ENCODE assay signal across 8 cellular contexts in the genomic region with DNA sequence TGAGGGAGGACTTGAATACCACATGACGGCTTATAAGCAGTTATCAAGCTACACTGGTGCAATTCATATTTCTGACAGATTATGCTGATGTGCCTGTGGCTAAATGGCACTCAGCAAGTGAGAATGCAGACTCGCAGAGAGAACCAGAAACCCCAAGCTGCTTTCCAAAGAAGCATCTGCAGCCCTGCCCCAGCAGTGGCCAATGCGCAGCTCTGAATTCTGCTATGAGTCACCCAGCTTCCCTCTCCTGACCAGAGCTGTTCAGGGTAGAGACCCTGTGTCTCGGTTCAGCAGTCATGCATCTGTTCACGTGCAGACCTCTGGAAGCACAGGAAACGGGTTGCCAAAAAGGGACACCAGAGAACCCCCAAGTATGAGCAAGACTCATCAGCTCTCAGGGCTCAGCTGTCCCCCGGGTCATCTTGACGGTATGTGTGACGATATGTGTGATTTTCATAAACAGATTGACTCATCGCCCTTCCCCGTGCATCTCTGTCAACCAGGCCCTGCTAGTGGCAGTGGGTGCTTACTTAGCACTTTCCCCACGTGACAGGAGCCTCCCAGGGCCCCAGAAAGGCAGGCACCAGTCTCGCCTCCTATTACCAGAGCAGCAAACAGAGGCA.
DNase-seq lines count a peak whose midpoint lies in the region; ATAC-seq and TF ChIP-seq lines count a peak whose summit lies in the region.

No MANE protein-coding gene starts in this region.

- H3K27ac ChIP-seq in OCI-LY3 (ENCODE audit: low read length) (peak overlapping the region; percentile 45), fibroblast of lung (ENCODE audit: insufficient read depth, low read length) (peak overlapping the region; percentile 97), ovary (peak overlapping the region; percentile 79 to 87), tibial artery (peak overlapping the region; percentile 75 to 84)

- intact Hi-C loops in ovary (cut with DNase I) = no loop called here
- intact Hi-C loops in tibial artery (cut with DNase I; ENCODE audit: low total_unique reads) = no loop called here

- H3K9me3 ChIP-seq in OCI-LY3 (ENCODE audit: insufficient read depth, low read length) (no peaks in the 10 kb centered on the region), fibroblast of lung (ENCODE audit: control insufficient read depth, insufficient read depth, low read depth, low read length) (no peaks in the 10 kb centered on the region), ovary (no peaks in the 10 kb centered on the region), tibial artery (no peaks in the 10 kb centered on the region)

- ATAC-seq in GM18511 (IDR thresholded peaks at IDR 0.05; ENCODE audit: unreplicated experiment) = peak; percentile 97
- ATAC-seq in HG02938 (IDR thresholded peaks at IDR 0.05; ENCODE audit: unreplicated experiment) = peak; percentile 95
- ATAC-seq in activated T-cell treated with anti-CD3 and anti-CD28 coated beads, Interleukin-2, amount 50 U/mL, for 4 hours = peak; percentile 93 to 94

- H3K4me1 ChIP-seq in OCI-LY3 (ENCODE audit: low read length) (peaks cover 35% of the 10 kb centered on the region), fibroblast of lung (ENCODE audit: control insufficient read depth, extremely low read depth, insufficient read depth, low read length) (peaks cover 37% of the 10 kb centered on the region), ovary (ENCODE audit: insufficient read depth) (peaks cover 39% of the 10 kb centered on the region), tibial artery (peaks cover 7 to 91% (median 72%) of the 10 kb centered on the region in 4 donors)

- H3K36me3 Mint-ChIP-seq in activated T-cell treated with anti-CD3 and anti-CD28 coated beads, Interleukin-2, amount 50 U/mL, for 4 hours (ENCODE audit: insufficient read depth) = peaks cover 11% of the 10 kb centered on the region
- H3K36me3 Mint-ChIP-seq in progenitor cell of endocrine pancreas (ENCODE audit: insufficient read depth) = no peaks in the 10 kb centered on the region

- H2AFZ ChIP-seq in OCI-LY3 (ENCODE audit: low read depth, low read length) = no peak overlapping the region
- H2AFZ ChIP-seq in fibroblast of lung (ENCODE audit: low read length) = no peak overlapping the region

- peak; percentile 79 for DNase-seq in activated T-cell treated with anti-CD3 and anti-CD28 coated beads, Interleukin-2, amount 50 U/mL, for 4 hours
- DNase-seq in fibroblast of lung (ENCODE audit: low read depth in 2 of 2) (peak; percentile 94 to 97), ovary (peak in 4 of 5 donors; percentile 57 to 77 (median 60)), tibial artery (peak; percentile 94 to 95), progenitor cell of endocrine pancreas (ENCODE audit: low spot score, unreplicated experiment) (no peak)

- H3K36me3 ChIP-seq in OCI-LY3 (replicated peaks; ENCODE audit: low read depth, low read length) = no peaks in the 10 kb centered on the region
- H3K36me3 ChIP-seq in fibroblast of lung (ENCODE audit: control insufficient read depth, insufficient read depth, low read length) = peaks cover 2% of the 10 kb centered on the region
- no peaks in the 10 kb centered on the region for H3K36me3 ChIP-seq in ovary
- H3K36me3 ChIP-seq in tibial artery = no peaks in the 10 kb centered on the region

- H3K9ac ChIP-seq in OCI-LY3 (ENCODE audit: low read length) (0 out of 2 replicates have a peak overlapping the region, but pooled peaks have one; percentile 11), fibroblast of lung (ENCODE audit: insufficient read depth, low read length) (peak overlapping the region; percentile 20)

- H3K27me3 Mint-ChIP-seq in activated T-cell treated with anti-CD3 and anti-CD28 coated beads, Interleukin-2, amount 50 U/mL, for 4 hours (ENCODE audit: low read depth) = no peaks in the 10 kb centered on the region
- peaks cover 13% of the 10 kb centered on the region for H3K27me3 Mint-ChIP-seq in progenitor cell of endocrine pancreas

- TF ChIP-seq CTCF in OCI-LY3 (IDR thresholded peaks at IDR 0.05; ENCODE audit: low read depth, low read length) (no peak), fibroblast of lung (conservative IDR thresholded peaks at IDR 0.05 in 1 of 2, IDR thresholded peaks at IDR 0.05 in 1 of 2; ENCODE audit: low read depth in 1 of 2, low read length in 2 of 2) (no peak), ovary (IDR thresholded peaks at IDR 0.05) (no peak), tibial artery (IDR thresholded peaks at IDR 0.05) (no peak), progenitor cell of endocrine pancreas (IDR thresholded peaks at IDR 0.05; ENCODE audit: unreplicated experiment) (no peak)

- H3K9me3 Mint-ChIP-seq in activated T-cell treated with anti-CD3 and anti-CD28 coated beads, Interleukin-2, amount 50 U/mL, for 4 hours = no peaks in the 10 kb centered on the region
- H3K9me3 Mint-ChIP-seq in progenitor cell of endocrine pancreas (ENCODE audit: low read depth) = no peaks in the 10 kb centered on the region

- TF ChIP-seq POLR2A in ovary (IDR thresholded peaks at IDR 0.05) = no peak

- H3K4me2 ChIP-seq in OCI-LY3 (ENCODE audit: low read length) (peak overlapping the region; percentile 73), fibroblast of lung (ENCODE audit: extremely low read depth, insufficient read depth, low read length) (peak overlapping the region; percentile 6)

- peak overlapping the region; percentile 57 for H3K4me3 ChIP-seq in OCI-LY3 (ENCODE audit: low read length)
- H3K4me3 ChIP-seq in fibroblast of lung (replicated peaks in 1 of 4; ENCODE audit: control extremely low read depth in 1 of 4, insufficient read depth in 1 of 4, low read depth in 3 of 4, low read length in 4 of 4) = no peak overlapping the region
- no peak overlapping the region for H3K4me3 ChIP-seq in ovary
- peak overlapping the region in 1 of 2 donors; percentile 4 for H3K4me3 ChIP-seq in tibial artery

- peaks cover 35% of the 10 kb centered on the region for H3K27me3 ChIP-seq in OCI-LY3 (ENCODE audit: low read depth, low read length)
- H3K27me3 ChIP-seq in fibroblast of lung (ENCODE audit: control insufficient read depth, insufficient read depth, low read length) = no peaks in the 10 kb centered on the region
- H3K27me3 ChIP-seq in ovary = no peaks in the 10 kb centered on the region
- H3K27me3 ChIP-seq in tibial artery = no peaks in the 10 kb centered on the region

- peak overlapping the region; percentile 42 for H3K4me3 Mint-ChIP-seq in activated T-cell treated with anti-CD3 and anti-CD28 coated beads, Interleukin-2, amount 50 U/mL, for 4 hours
- H3K4me3 Mint-ChIP-seq in progenitor cell of endocrine pancreas (ENCODE audit: low read depth) = no peak overlapping the region

- H3K79me2 ChIP-seq in OCI-LY3 (ENCODE audit: low read length) (no peaks in the 10 kb centered on the region), fibroblast of lung (ENCODE audit: control insufficient read depth, insufficient read depth, low read length) (no peaks in the 10 kb centered on the region)

- peak; percentile 82 for TF ChIP-seq EP300 in ovary (IDR thresholded peaks at IDR 0.05)

- H4K20me1 ChIP-seq in OCI-LY3 (ENCODE audit: insufficient read depth, low read length) = peaks cover 32% of the 10 kb centered on the region
- no peaks in the 10 kb centered on the region for H4K20me1 ChIP-seq in fibroblast of lung (ENCODE audit: control insufficient read depth, extremely low read depth, insufficient read depth, low read length)

- H3K4me1 Mint-ChIP-seq in activated T-cell treated with anti-CD3 and anti-CD28 coated beads, Interleukin-2, amount 50 U/mL, for 4 hours (ENCODE audit: low read depth) = no peaks in the 10 kb centered on the region
- H3K4me1 Mint-ChIP-seq in progenitor cell of endocrine pancreas (ENCODE audit: low read depth) = peaks cover 4% of the 10 kb centered on the region

- WGBS in ovary, 3 donors = 15 to 22% (median 17%) methylated on average over 13 of the region's 13 CpGs

- H3K27ac Mint-ChIP-seq in progenitor cell of endocrine pancreas = no peak overlapping the region

Comparison
In these comparisons a context has a peak if more than half of its experiments do, and no peak if none do; other contexts are left out.
1. H3K27ac ChIP-seq: peak in every context shown above with its lines; median percentile 97 in fibroblast of lung; 83 in ovary; 80 in tibial artery; 45 in OCI-LY3.